ENCODE assay signal across 1 cellular context in the genomic region with DNA sequence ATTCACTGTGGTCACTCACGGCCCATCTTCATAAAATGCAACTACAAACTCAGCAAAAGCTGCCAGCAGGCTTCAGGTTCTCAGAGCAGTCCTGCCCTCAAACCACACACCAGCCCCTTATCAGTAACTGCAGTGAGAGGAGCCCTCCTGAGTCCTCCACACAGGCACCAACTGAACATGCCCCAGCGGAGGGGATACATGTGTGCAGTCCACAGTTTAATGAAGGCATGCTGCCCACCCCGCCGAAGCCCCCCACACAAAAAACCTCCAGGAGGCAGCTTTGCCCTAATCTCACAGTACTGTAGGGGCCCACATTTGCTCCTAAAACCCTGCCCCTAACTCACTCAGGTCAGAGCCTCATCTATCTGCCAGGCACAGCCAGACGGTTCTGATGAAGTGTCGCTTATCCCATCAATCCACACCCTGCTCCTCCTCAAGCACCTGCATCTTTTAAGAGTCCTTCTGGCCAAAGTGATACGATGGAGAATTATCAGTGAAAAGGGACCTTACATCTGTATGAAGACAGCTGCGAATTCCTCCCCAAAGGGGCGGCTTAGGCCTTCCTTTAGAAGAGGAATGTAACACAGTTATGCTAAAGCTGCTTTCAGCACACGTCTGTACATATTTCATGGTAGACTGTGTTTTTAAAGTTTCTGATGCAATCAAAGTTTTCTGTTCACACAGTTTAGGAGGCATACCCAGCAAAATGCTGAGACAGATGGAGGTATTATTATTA.
TF ChIP-seq lines count a peak whose summit lies in the region.

No MANE protein-coding gene starts in this region.

TF ChIP-seq in K562, 482 proteins besides CTCF, POLR2A, EP300 and RAD21 (continued from another document and continues in another):
- TF ChIP-seq, protein P1, sequence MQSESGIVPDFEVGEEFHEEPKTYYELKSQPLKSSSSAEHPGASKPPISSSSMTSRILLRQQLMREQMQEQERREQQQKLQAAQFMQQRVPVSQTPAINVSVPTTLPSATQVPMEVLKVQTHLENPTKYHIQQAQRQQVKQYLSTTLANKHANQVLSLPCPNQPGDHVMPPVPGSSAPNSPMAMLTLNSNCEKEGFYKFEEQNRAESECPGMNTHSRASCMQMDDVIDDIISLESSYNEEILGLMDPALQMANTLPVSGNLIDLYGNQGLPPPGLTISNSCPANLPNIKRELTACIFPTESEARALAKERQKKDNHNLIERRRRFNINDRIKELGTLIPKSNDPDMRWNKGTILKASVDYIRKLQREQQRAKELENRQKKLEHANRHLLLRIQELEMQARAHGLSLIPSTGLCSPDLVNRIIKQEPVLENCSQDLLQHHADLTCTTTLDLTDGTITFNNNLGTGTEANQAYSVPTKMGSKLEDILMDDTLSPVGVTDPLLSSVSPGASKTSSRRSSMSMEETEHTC (IDR thresholded peaks at IDR 0.05), result no peak; the same call in 1 of the 2 replicates
- TF ChIP-seq ZNF24 (IDR thresholded peaks at IDR 0.05) (peak; percentile 88), NFATC3 (IDR thresholded peaks at IDR 0.05) (peak; percentile 87), EP400 (IDR thresholded peaks at IDR 0.05) (peak; percentile 82), ZNF263 (CRISPR knock-in tag; IDR thresholded peaks at IDR 0.05; ENCODE audit: borderline replicate concordance) (peak; percentile 93), PRMT5 (CRISPR knock-in tag; IDR thresholded peaks at IDR 0.05) (no peak), RNF2 (IDR thresholded peaks at IDR 0.05) (peak; percentile 86; the same call in 1 of the 2 replicates), KLF13 (tag; IDR thresholded peaks at IDR 0.05; ENCODE audit: borderline replicate concordance, low read depth) (peak; percentile 63; the same call in 1 of the 2 replicates), HIVEP1 (CRISPR knock-in tag; IDR thresholded peaks at IDR 0.05) (no peak), TAL1 (IDR thresholded peaks at IDR 0.05) (peak; percentile 100), CBX2 (IDR thresholded peaks at IDR 0.05; ENCODE audit: insufficient read depth, low read length, poor library complexity, severe bottlenecking) (no peak), ZNF444 (CRISPR knock-in tag; IDR thresholded peaks at IDR 0.05) (no peak), GTF2F1 (IDR thresholded peaks at IDR 0.05; ENCODE audit: low read depth, low read length) (no peak), MTA3 (IDR thresholded peaks at IDR 0.05; ENCODE audit: borderline replicate concordance) (peak; percentile 79; the same call in 1 of the 2 replicates), RB1 (IDR thresholded peaks at IDR 0.05; ENCODE audit: low read depth) (peak; percentile 65; the same call in 1 of the 2 replicates), ERF (CRISPR knock-in tag; IDR thresholded peaks at IDR 0.05) (no peak; the same call in 1 of the 2 replicates), ZNF274 (IDR thresholded peaks at IDR 0.05; ENCODE audit: borderline replicate concordance, low read depth, low read length) (peak; percentile 93), HNRNPUL1 (IDR thresholded peaks at IDR 0.05; ENCODE audit: low read length) (no peak), NR3C1 (CRISPR knock-in tag; IDR thresholded peaks at IDR 0.05) (no peak), EZH2 (IDR thresholded peaks at IDR 0.05; ENCODE audit: borderline replicate concordance, low read depth, low read length) (peak; percentile 90; the same call in 1 of the 2 replicates), ZEB2 (IDR thresholded peaks at IDR 0.05) (peak; percentile 99)
- TF ChIP-seq, protein P2, sequence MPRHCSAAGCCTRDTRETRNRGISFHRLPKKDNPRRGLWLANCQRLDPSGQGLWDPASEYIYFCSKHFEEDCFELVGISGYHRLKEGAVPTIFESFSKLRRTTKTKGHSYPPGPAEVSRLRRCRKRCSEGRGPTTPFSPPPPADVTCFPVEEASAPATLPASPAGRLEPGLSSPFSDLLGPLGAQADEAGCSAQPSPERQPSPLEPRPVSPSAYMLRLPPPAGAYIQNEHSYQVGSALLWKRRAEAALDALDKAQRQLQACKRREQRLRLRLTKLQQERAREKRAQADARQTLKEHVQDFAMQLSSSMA (CRISPR knock-in tag; IDR thresholded peaks at IDR 0.05), result no peak
- TF ChIP-seq, protein P3, sequence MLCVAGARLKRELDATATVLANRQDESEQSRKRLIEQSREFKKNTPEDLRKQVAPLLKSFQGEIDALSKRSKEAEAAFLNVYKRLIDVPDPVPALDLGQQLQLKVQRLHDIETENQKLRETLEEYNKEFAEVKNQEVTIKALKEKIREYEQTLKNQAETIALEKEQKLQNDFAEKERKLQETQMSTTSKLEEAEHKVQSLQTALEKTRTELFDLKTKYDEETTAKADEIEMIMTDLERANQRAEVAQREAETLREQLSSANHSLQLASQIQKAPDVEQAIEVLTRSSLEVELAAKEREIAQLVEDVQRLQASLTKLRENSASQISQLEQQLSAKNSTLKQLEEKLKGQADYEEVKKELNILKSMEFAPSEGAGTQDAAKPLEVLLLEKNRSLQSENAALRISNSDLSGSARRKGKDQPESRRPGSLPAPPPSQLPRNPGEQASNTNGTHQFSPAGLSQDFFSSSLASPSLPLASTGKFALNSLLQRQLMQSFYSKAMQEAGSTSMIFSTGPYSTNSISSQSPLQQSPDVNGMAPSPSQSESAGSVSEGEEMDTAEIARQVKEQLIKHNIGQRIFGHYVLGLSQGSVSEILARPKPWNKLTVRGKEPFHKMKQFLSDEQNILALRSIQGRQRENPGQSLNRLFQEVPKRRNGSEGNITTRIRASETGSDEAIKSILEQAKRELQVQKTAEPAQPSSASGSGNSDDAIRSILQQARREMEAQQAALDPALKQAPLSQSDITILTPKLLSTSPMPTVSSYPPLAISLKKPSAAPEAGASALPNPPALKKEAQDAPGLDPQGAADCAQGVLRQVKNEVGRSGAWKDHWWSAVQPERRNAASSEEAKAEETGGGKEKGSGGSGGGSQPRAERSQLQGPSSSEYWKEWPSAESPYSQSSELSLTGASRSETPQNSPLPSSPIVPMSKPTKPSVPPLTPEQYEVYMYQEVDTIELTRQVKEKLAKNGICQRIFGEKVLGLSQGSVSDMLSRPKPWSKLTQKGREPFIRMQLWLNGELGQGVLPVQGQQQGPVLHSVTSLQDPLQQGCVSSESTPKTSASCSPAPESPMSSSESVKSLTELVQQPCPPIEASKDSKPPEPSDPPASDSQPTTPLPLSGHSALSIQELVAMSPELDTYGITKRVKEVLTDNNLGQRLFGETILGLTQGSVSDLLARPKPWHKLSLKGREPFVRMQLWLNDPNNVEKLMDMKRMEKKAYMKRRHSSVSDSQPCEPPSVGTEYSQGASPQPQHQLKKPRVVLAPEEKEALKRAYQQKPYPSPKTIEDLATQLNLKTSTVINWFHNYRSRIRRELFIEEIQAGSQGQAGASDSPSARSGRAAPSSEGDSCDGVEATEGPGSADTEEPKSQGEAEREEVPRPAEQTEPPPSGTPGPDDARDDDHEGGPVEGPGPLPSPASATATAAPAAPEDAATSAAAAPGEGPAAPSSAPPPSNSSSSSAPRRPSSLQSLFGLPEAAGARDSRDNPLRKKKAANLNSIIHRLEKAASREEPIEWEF (CRISPR knock-in tag; IDR thresholded peaks at IDR 0.05), result peak; percentile 89
- TF ChIP-seq, protein P4, sequence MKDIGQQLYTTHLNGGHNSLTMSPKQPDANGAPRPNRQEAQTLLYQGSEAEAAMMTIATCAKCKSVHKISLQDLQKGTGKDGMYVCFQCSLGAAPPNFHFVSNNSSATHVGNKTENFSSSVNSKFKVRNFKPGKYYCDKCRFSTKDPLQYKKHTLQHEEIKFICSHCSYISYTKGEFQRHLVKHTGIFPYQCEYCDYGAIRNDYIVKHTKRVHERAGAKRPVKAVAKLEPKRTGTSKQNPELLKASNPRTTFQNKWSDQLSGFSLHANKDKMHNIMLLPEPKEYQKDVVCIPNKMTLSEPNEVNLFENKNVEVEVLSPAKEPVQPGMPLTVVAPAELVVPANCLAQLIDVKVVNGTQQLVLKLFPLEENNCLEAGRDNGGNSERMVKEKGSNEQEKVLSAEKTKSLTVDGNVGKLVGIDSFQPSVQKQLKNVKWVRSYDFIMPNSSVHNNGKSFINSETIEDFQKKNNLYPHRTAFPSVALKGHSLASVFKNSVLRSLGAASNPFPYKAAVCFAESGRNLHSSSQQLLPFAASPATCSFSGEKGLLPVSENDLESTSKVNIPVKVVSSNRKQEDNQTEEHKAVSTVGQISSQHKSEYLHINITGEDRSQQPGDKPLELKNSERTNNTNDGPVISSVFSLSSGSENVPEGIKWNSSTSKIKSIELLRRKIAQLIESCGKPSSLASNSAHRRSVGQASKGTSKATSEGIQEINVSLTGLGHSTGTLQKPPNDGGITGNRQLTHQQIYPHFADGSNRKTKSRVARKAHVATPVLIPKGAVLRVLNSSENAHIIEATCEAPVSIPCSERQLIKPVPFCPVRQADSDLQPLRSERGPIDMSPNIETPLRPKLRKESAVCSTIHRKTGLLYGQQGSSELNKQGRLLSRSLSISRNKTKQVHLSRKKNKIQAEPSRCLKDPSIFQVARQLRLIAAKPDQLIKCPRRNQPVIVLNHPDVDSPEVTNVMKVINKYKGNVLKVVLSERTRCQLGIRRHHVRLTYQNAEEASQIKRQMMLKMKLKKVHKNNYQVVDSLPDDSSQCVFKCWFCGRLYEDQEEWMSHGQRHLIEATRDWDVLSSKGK (CRISPR knock-in tag; IDR thresholded peaks at IDR 0.05), result no peak
- TF ChIP-seq, protein P5, sequence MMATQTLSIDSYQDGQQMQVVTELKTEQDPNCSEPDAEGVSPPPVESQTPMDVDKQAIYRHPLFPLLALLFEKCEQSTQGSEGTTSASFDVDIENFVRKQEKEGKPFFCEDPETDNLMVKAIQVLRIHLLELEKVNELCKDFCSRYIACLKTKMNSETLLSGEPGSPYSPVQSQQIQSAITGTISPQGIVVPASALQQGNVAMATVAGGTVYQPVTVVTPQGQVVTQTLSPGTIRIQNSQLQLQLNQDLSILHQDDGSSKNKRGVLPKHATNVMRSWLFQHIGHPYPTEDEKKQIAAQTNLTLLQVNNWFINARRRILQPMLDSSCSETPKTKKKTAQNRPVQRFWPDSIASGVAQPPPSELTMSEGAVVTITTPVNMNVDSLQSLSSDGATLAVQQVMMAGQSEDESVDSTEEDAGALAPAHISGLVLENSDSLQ (IDR thresholded peaks at IDR 0.05), result peak; percentile 87
- TF ChIP-seq, protein P6, sequence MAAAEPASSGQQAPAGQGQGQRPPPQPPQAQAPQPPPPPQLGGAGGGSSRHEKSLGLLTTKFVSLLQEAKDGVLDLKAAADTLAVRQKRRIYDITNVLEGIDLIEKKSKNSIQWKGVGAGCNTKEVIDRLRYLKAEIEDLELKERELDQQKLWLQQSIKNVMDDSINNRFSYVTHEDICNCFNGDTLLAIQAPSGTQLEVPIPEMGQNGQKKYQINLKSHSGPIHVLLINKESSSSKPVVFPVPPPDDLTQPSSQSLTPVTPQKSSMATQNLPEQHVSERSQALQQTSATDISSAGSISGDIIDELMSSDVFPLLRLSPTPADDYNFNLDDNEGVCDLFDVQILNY (CRISPR knock-in tag; IDR thresholded peaks at IDR 0.05), result no peak
- TF ChIP-seq, protein P7, sequence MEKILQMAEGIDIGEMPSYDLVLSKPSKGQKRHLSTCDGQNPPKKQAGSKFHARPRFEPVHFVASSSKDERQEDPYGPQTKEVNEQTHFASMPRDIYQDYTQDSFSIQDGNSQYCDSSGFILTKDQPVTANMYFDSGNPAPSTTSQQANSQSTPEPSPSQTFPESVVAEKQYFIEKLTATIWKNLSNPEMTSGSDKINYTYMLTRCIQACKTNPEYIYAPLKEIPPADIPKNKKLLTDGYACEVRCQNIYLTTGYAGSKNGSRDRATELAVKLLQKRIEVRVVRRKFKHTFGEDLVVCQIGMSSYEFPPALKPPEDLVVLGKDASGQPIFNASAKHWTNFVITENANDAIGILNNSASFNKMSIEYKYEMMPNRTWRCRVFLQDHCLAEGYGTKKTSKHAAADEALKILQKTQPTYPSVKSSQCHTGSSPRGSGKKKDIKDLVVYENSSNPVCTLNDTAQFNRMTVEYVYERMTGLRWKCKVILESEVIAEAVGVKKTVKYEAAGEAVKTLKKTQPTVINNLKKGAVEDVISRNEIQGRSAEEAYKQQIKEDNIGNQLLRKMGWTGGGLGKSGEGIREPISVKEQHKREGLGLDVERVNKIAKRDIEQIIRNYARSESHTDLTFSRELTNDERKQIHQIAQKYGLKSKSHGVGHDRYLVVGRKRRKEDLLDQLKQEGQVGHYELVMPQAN (IDR thresholded peaks at IDR 0.05; ENCODE audit: borderline replicate concordance), result peak; percentile 62; the same call in 1 of the 2 replicates
- TF ChIP-seq, protein P8, sequence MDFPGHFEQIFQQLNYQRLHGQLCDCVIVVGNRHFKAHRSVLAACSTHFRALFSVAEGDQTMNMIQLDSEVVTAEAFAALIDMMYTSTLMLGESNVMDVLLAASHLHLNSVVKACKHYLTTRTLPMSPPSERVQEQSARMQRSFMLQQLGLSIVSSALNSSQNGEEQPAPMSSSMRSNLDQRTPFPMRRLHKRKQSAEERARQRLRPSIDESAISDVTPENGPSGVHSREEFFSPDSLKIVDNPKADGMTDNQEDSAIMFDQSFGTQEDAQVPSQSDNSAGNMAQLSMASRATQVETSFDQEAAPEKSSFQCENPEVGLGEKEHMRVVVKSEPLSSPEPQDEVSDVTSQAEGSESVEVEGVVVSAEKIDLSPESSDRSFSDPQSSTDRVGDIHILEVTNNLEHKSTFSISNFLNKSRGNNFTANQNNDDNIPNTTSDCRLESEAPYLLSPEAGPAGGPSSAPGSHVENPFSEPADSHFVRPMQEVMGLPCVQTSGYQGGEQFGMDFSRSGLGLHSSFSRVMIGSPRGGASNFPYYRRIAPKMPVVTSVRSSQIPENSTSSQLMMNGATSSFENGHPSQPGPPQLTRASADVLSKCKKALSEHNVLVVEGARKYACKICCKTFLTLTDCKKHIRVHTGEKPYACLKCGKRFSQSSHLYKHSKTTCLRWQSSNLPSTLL (IDR thresholded peaks at IDR 0.05), result peak; percentile 86
- TF ChIP-seq, protein P9, sequence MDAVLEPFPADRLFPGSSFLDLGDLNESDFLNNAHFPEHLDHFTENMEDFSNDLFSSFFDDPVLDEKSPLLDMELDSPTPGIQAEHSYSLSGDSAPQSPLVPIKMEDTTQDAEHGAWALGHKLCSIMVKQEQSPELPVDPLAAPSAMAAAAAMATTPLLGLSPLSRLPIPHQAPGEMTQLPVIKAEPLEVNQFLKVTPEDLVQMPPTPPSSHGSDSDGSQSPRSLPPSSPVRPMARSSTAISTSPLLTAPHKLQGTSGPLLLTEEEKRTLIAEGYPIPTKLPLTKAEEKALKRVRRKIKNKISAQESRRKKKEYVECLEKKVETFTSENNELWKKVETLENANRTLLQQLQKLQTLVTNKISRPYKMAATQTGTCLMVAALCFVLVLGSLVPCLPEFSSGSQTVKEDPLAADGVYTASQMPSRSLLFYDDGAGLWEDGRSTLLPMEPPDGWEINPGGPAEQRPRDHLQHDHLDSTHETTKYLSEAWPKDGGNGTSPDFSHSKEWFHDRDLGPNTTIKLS (IDR thresholded peaks at IDR 0.05; ENCODE audit: borderline replicate concordance, low read depth), result peak; percentile 52; the same call in 1 of the 2 replicates
- TF ChIP-seq, protein P10, sequence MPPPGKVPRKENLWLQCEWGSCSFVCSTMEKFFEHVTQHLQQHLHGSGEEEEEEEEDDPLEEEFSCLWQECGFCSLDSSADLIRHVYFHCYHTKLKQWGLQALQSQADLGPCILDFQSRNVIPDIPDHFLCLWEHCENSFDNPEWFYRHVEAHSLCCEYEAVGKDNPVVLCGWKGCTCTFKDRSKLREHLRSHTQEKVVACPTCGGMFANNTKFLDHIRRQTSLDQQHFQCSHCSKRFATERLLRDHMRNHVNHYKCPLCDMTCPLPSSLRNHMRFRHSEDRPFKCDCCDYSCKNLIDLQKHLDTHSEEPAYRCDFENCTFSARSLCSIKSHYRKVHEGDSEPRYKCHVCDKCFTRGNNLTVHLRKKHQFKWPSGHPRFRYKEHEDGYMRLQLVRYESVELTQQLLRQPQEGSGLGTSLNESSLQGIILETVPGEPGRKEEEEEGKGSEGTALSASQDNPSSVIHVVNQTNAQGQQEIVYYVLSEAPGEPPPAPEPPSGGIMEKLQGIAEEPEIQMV (tag; conservative IDR thresholded peaks at IDR 0.05; ENCODE audit: low read depth), result no peak
